8 cellular contexts compared by ENCODE assay signal in genomic region chr11:29333993-29334780, GRCh38.
DNase-seq lines count a peak whose midpoint lies in the region; ATAC-seq and TF ChIP-seq lines count a peak whose summit lies in the region.

No MANE protein-coding gene starts in this region.

- no peak overlapping the region for H3K27ac ChIP-seq in thyroid gland

- TF ChIP-seq CTCF in fibroblast of pulmonary artery (IDR thresholded peaks at IDR 0.05; ENCODE audit: low read length, missing control alignments) (peak; percentile 55), thyroid gland (IDR thresholded peaks at IDR 0.05) (peak in 4 of 6 experiments; percentile 22 to 52 (median 47))

- H3K27me3 Mint-ChIP-seq in natural killer cell treated with Interleukin-12 subunit alpha and Interleukin-12 subunit beta and Interleukin-15 and Interleukin-18, amount 100 ng/mL, for 72 hours: no peaks in the 10 kb centered on the region

- peaks cover 13% of the 10 kb centered on the region for H3K9me3 Mint-ChIP-seq in natural killer cell treated with Interleukin-12 subunit alpha and Interleukin-12 subunit beta and Interleukin-15 and Interleukin-18, amount 100 ng/mL, for 72 hours

- H3K9me3 ChIP-seq in thyroid gland: no peaks in the 10 kb centered on the region

- H3K36me3 ChIP-seq in thyroid gland: no peaks in the 10 kb centered on the region

- ATAC-seq in GM21367 (IDR thresholded peaks at IDR 0.05; ENCODE audit: unreplicated experiment) (peak; percentile 96), HG03457 (IDR thresholded peaks at IDR 0.05; ENCODE audit: unreplicated experiment) (peak; percentile 94)
- ATAC-seq in natural killer cell treated with Interleukin-12 subunit alpha and Interleukin-12 subunit beta and Interleukin-15 and Interleukin-18, amount 100 ng/mL, for 72 hours: no peak

- H3K4me1 Mint-ChIP-seq in natural killer cell treated with Interleukin-12 subunit alpha and Interleukin-12 subunit beta and Interleukin-15 and Interleukin-18, amount 100 ng/mL, for 72 hours (ENCODE audit: low read depth in 2 of 2): no peaks in the 10 kb centered on the region

- H3K4me3 Mint-ChIP-seq in natural killer cell treated with Interleukin-12 subunit alpha and Interleukin-12 subunit beta and Interleukin-15 and Interleukin-18, amount 100 ng/mL, for 72 hours: no peak overlapping the region

- no peak overlapping the region for H3K27ac Mint-ChIP-seq in natural killer cell treated with Interleukin-12 subunit alpha and Interleukin-12 subunit beta and Interleukin-15 and Interleukin-18, amount 100 ng/mL, for 72 hours

- DNase-seq in GM04504 (ENCODE audit: low read depth) (peak; percentile 44), OCI-M1 (lab: John Stamatoyannopoulos, UW) (peak; percentile 64), fibroblast of pulmonary artery (ENCODE audit: low read depth) (peak; percentile 80), thyroid gland (no peak)
- no peak for DNase-seq in effector CD4-positive, alpha-beta T cell
- no peak for DNase-seq in natural killer cell treated with Interleukin-12 subunit alpha and Interleukin-12 subunit beta and Interleukin-15 and Interleukin-18, amount 100 ng/mL, for 72 hours (ENCODE audit: low spot score)

- 50 to 52% methylated on average over 5 of the region's 5 CpGs for WGBS in thyroid gland, 2 donors

- intact Hi-C loops in thyroid gland (cut with DNase I): no loop called here

- TF ChIP-seq POLR2A in thyroid gland (IDR thresholded peaks at IDR 0.05): no peak

- H3K36me3 Mint-ChIP-seq in natural killer cell treated with Interleukin-12 subunit alpha and Interleukin-12 subunit beta and Interleukin-15 and Interleukin-18, amount 100 ng/mL, for 72 hours: no peaks in the 10 kb centered on the region

- H3K4me3 ChIP-seq in fibroblast of pulmonary artery (replicated peaks; ENCODE audit: low read depth, low read length) (no peak overlapping the region), thyroid gland (replicated peaks in 1 of 3) (no peak overlapping the region)

- H3K27me3 ChIP-seq in thyroid gland: no peaks in the 10 kb centered on the region

- no peaks in the 10 kb centered on the region for H3K4me1 ChIP-seq in thyroid gland

Comparison
In these comparisons a context has a peak if more than half of its experiments do, and no peak if none do; other contexts are left out.
1. DNase-seq: peak in GM04504 (single experiment), OCI-M1 (single experiment) and fibroblast of pulmonary artery (single experiment); none in thyroid gland (0 of 2), effector CD4-positive, alpha-beta T cell (single experiment) and natural killer cell treated with Interleukin-12 subunit alpha and Interleukin-12 subunit beta and Interleukin-15 and Interleukin-18, amount 100 ng/mL, for 72 hours (single experiment).
2. ATAC-seq: peak in GM21367 (single experiment) and HG03457 (single experiment); none in natural killer cell treated with Interleukin-12 subunit alpha and Interleukin-12 subunit beta and Interleukin-15 and Interleukin-18, amount 100 ng/mL, for 72 hours (0 of 2).